Comparison of ENCODE assay signal across 26 cellular contexts in the genomic region with DNA sequence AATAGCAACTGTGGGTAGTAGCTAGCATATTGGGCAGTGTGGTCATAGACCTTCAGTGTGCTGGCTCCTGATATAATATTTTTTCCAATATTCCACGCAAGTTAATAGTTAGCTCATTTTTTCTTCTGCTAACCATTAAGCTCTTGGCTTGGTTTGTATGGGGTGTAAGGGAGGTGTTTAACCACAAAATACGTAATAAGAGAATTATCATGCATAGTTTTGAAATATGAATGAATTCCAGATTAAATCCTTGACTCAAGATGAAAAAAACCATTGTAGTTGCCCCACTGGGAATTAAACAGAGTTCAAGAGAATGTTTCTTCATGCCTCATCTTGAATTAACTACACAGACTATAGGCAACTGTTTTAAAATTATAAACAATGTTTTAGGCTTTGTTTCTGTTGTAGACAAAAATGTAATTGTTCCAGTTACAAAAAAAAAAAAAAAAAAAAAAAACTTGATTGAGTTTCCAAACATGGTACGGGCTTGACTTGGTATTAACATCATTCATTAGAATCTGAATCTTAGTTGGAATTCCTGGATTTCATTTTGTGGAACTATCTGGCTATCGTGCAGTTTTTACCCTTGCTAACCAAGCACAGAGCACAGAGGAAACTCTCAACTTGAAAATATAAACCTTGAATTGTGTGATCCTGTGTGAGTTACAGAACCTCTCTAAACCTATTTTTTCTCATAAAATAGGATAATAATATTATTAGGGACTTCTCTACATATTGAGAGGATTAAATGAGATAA. TPM values are rescaled to one million over a fixed set of nuclear protein-coding genes. Genes with fewer than 3 reads are reported as not detected.
DNase-seq lines count a peak whose midpoint lies in the region; ATAC-seq and TF ChIP-seq lines count a peak whose summit lies in the region.
"Had no signal": no experiment of that assay in that cellular context is flagged by ENCODE, and none has a peak within 500 bp of the region (broad histone marks: within the 10 kb centered on the region; RNA-seq: fewer than 3 reads in every experiment).

No MANE protein-coding gene starts in this region.

- TF ChIP-seq CTCF in MCF 10A (IDR thresholded peaks at IDR 0.05; ENCODE audit: unreplicated experiment): no peak
- no peak for TF ChIP-seq CTCF in breast epithelium (IDR thresholded peaks at IDR 0.05)
- no peak for TF ChIP-seq CTCF in mammary epithelial cell (conservative IDR thresholded peaks at IDR 0.05 in 1 of 2, IDR thresholded peaks at IDR 0.05 in 1 of 2; ENCODE audit: extremely low read depth in 1 of 2, insufficient read depth in 1 of 2, low read depth in 1 of 2, low read length in 2 of 2)
- no peak for TF ChIP-seq CTCF in heart right ventricle (IDR thresholded peaks at IDR 0.05)

- POLR2A ChIA-PET in MCF 10A (lab: Yijun Ruan, JAX): interaction anchor here (0.7 to 1.6 kb wide), 4 partner anchors 9 to 201 kb away, joined by 3 to 5 read pairs (median 4); a partner anchor contains a TSS

- H3K9ac ChIP-seq in mammary epithelial cell (ENCODE audit: insufficient read depth, low read length): no peak overlapping the region

- no peaks in the 10 kb centered on the region for H3K36me3 Mint-ChIP-seq in MCF 10A (ENCODE audit: insufficient read depth, unreplicated experiment)
- no peaks in the 10 kb centered on the region for H3K36me3 Mint-ChIP-seq in activated T-cell treated with anti-CD3 and anti-CD28 coated beads, Interleukin-2, amount 50 U/mL, for 4 hours (ENCODE audit: insufficient read depth)
- H3K36me3 Mint-ChIP-seq: CD8-positive, alpha-beta memory T cell; memory B cell; stimulated activated naive B cell treated with anti-CD40 and anti-IgM and Interleukin-4, amounts not matched to agents 10 μg/mL and 1 μg/mL and 100 μg/mL, for 72 hours; type B pancreatic cell had no signal

- no peak overlapping the region for H3K4me3 Mint-ChIP-seq in MCF 10A (ENCODE audit: unreplicated experiment)
- no peak overlapping the region for H3K4me3 Mint-ChIP-seq in activated T-cell treated with anti-CD3 and anti-CD28 coated beads, Interleukin-2, amount 50 U/mL, for 4 hours
- H3K4me3 Mint-ChIP-seq: activated T-helper 17 cell treated with anti-CD3 and anti-CD28 coated beads, Interleukin-2, amount 50 U/mL, for 72 hours; CD8-positive, alpha-beta memory T cell; memory B cell; nephron; stimulated activated naive B cell treated with anti-CD40 and anti-IgM and Interleukin-4, amounts not matched to agents 10 μg/mL and 1 μg/mL and 100 μg/mL, for 72 hours; T-helper 2 cell treated with Interferon-gamma antibody and Interleukin-4, amounts not matched to agents 5 μg/mL and 100 μg/mL, for 36 hours; type B pancreatic cell had no signal

- H3K4me1 ChIP-seq in breast epithelium: no peaks in the 10 kb centered on the region
- H3K4me1 ChIP-seq in mammary epithelial cell (ENCODE audit: insufficient read depth, low read length): peaks cover 19% of the 10 kb centered on the region
- H3K4me1 ChIP-seq in heart right ventricle: peaks cover 0 to 2% (median 0%) of the 10 kb centered on the region in 9 donors

- peak overlapping the region; percentile 42 for H3K27ac Mint-ChIP-seq in MCF 10A (ENCODE audit: low read depth, unreplicated experiment)
- H3K27ac Mint-ChIP-seq: activated T-helper 17 cell treated with anti-CD3 and anti-CD28 coated beads, Interleukin-2, amount 50 U/mL, for 72 hours; CD8-positive, alpha-beta memory T cell; memory B cell; nephron; stimulated activated naive B cell treated with anti-CD40 and anti-IgM and Interleukin-4, amounts not matched to agents 10 μg/mL and 1 μg/mL and 100 μg/mL, for 72 hours; T-helper 2 cell treated with Interferon-gamma antibody and Interleukin-4, amounts not matched to agents 5 μg/mL and 100 μg/mL, for 36 hours; type B pancreatic cell had no signal

- H3K27ac ChIP-seq in breast epithelium (peak overlapping the region in 1 of 2 donors; percentile 0), mammary epithelial cell (ENCODE audit: insufficient read depth, low read depth, low read length) (no peak overlapping the region), heart right ventricle (peak overlapping the region in 1 of 10 donors; percentile 56)
- H3K27ac ChIP-seq: 22Rv1, adrenal gland, SJSA1 had no signal

- H3K9me3 Mint-ChIP-seq in MCF 10A (ENCODE audit: unreplicated experiment): no peaks in the 10 kb centered on the region
- H3K9me3 Mint-ChIP-seq in activated T-cell treated with anti-CD3 and anti-CD28 coated beads, Interleukin-2, amount 50 U/mL, for 4 hours: no peaks in the 10 kb centered on the region
- H3K9me3 Mint-ChIP-seq: activated T-helper 17 cell treated with anti-CD3 and anti-CD28 coated beads, Interleukin-2, amount 50 U/mL, for 72 hours; CD8-positive, alpha-beta memory T cell; memory B cell; nephron; T-helper 2 cell treated with Interferon-gamma antibody and Interleukin-4, amounts not matched to agents 5 μg/mL and 100 μg/mL, for 36 hours had no signal

- H3K9me3 ChIP-seq in breast epithelium (no peaks in the 10 kb centered on the region), mammary epithelial cell (replicated peaks; ENCODE audit: insufficient read depth, low read length) (no peaks in the 10 kb centered on the region), heart right ventricle (no peaks in the 10 kb centered on the region)
- H3K9me3 ChIP-seq: adrenal gland, MG63, SJSA1 had no signal

- no peaks in the 10 kb centered on the region for H3K79me2 ChIP-seq in mammary epithelial cell (ENCODE audit: insufficient read depth, low read length)

- dilution Hi-C loops in mammary epithelial cell (cut with HindIII; ENCODE audit: low sequenced_read_pairs): no loop called here

- 36% methylated on average over 4 of the region's 4 CpGs for WGBS in mammary epithelial cell (ENCODE audit: low coverage, missing lambda C conversion rate)
- WGBS in heart right ventricle, 2 donors: 55 to 61% methylated on average over 4 of the region's 4 CpGs

- H3K36me3 ChIP-seq in breast epithelium (no peaks in the 10 kb centered on the region), mammary epithelial cell (ENCODE audit: insufficient read depth, low read length) (no peaks in the 10 kb centered on the region), heart right ventricle (no peaks in the 10 kb centered on the region)
- H3K36me3 ChIP-seq: adrenal gland, MG63, SJSA1 had no signal

- H3K27me3 Mint-ChIP-seq in MCF 10A (ENCODE audit: insufficient read depth, unreplicated experiment): no peaks in the 10 kb centered on the region
- H3K27me3 Mint-ChIP-seq in activated T-cell treated with anti-CD3 and anti-CD28 coated beads, Interleukin-2, amount 50 U/mL, for 4 hours (ENCODE audit: low read depth): no peaks in the 10 kb centered on the region
- H3K27me3 Mint-ChIP-seq: activated T-helper 17 cell treated with anti-CD3 and anti-CD28 coated beads, Interleukin-2, amount 50 U/mL, for 72 hours; CD8-positive, alpha-beta memory T cell had no signal

- H4K20me1 ChIP-seq in mammary epithelial cell (ENCODE audit: insufficient read depth, low read length): no peaks in the 10 kb centered on the region

- in situ Hi-C loops in mammary epithelial cell (cut with MboI; ENCODE audit: low sequenced_read_pairs in 2 of 2): no loop called here

- H3K4me2 ChIP-seq in mammary epithelial cell (ENCODE audit: insufficient read depth, low read depth, low read length): peak overlapping the region; percentile 10

- peaks cover 51% of the 10 kb centered on the region for H3K4me1 Mint-ChIP-seq in MCF 10A (ENCODE audit: insufficient read depth, unreplicated experiment)
- no peaks in the 10 kb centered on the region for H3K4me1 Mint-ChIP-seq in activated T-cell treated with anti-CD3 and anti-CD28 coated beads, Interleukin-2, amount 50 U/mL, for 4 hours (ENCODE audit: low read depth)
- H3K4me1 Mint-ChIP-seq: activated T-helper 17 cell treated with anti-CD3 and anti-CD28 coated beads, Interleukin-2, amount 50 U/mL, for 72 hours; CD8-positive, alpha-beta memory T cell; memory B cell; stimulated activated naive B cell treated with anti-CD40 and anti-IgM and Interleukin-4, amounts not matched to agents 10 μg/mL and 1 μg/mL and 100 μg/mL, for 72 hours had no signal

- H3K4me3 ChIP-seq in breast epithelium (no peak overlapping the region), mammary epithelial cell (replicated peaks in 1 of 3; ENCODE audit: insufficient read depth in 1 of 3, low read depth in 2 of 3, low read length in 3 of 3) (no peak overlapping the region), heart right ventricle (no peak overlapping the region)
- H3K4me3 ChIP-seq: adrenal gland, MG63, SJSA1 had no signal

- BruUV-seq in MCF 10A (replicated peaks; lab: Mats Ljungman, UMichigan) (no TSS peak), mammary epithelial cell (replicated peaks; lab: Mats Ljungman, UMichigan) (no TSS peak)

- H3K27me3 ChIP-seq in breast epithelium (no peaks in the 10 kb centered on the region), mammary epithelial cell (ENCODE audit: insufficient read depth, low read length) (no peaks in the 10 kb centered on the region), heart right ventricle (no peaks in the 10 kb centered on the region)
- H3K27me3 ChIP-seq: adrenal gland, MG63, SJSA1 had no signal

- DNase-seq in MCF 10A (ENCODE audit: unreplicated experiment) (peak; percentile 62), breast epithelium (ENCODE audit: low spot score in 2 of 2) (no peak), mammary epithelial cell (peak; percentile 71), heart right ventricle (no peak), stromal cell of bone marrow (ENCODE audit: low read depth) (peak; percentile 89), DMS79 (lab: John Stamatoyannopoulos, UW) (no peak), NCI-H2196 (lab: John Stamatoyannopoulos, UW; ENCODE audit: unreplicated experiment) (no peak)
- no peak for DNase-seq in activated T-cell treated with anti-CD3 and anti-CD28 coated beads, Interleukin-2, amount 50 U/mL, for 4 hours
- DNase-seq: activated CD4-positive, CD25-positive, alpha-beta regulatory T cell; activated CD8-positive, alpha-beta memory T cell treated with anti-CD3 and anti-CD28 coated beads for 24 hours; adrenal gland; CD8-positive, alpha-beta memory T cell; MG63; NCI-H187; NCI-H510A; stimulated activated CD4-positive, alpha-beta T cell treated with anti-CD3 and anti-CD28 coated beads, Interleukin-15, amount 100 ng/mL, for 24 hours; stimulated activated naive B cell treated with anti-CD40 and anti-IgM and Interleukin-4, amounts not matched to agents 10 μg/mL and 1 μg/mL and 100 μg/mL, for 72 hours had no signal

- CTCF ChIA-PET in MCF 10A (lab: Yijun Ruan, JAX) (interaction anchor here (0.6 to 1.2 kb wide), 4 partner anchors 18 to 584 kb away, joined by 3 to 4 read pairs (median 4); no protein-coding TSS in a partner anchor), mammary epithelial cell (lab: Charles Lee; ENCODE audit: low non-redundant PET) (no interaction called here)

- ATAC-seq in heart right ventricle: peak in 7 of 8 donors; percentile 38 to 85 (median 74)
- ATAC-seq in activated T-cell treated with anti-CD3 and anti-CD28 coated beads, Interleukin-2, amount 50 U/mL, for 4 hours: no peak
- ATAC-seq: activated T-helper 17 cell treated with anti-CD3 and anti-CD28 coated beads, Interleukin-2, amount 50 U/mL, for 72 hours; stimulated activated naive B cell treated with anti-CD40 and anti-IgM and Interleukin-4, amounts not matched to agents 10 μg/mL and 1 μg/mL and 100 μg/mL, for 72 hours had no signal

- H2AFZ ChIP-seq in mammary epithelial cell (ENCODE audit: low read depth, low read length): no peak overlapping the region

- no peak for TF ChIP-seq POLR2A in breast epithelium (IDR thresholded peaks at IDR 0.05)

- intact Hi-C loops in MCF 10A (cut with micrococcal nuclease) (no loop called here), breast epithelium (cut with DNase I; ENCODE audit: low total_unique reads) (no loop called here), mammary epithelial cell (cut with micrococcal nuclease) (no loop called here), heart right ventricle (cut with DNase I) (no loop called here)

RNA-seq across cellular contexts. Expression of a gene that starts 28.4 kb away (rescaled TPM):
- 35.0 and 49.3 TPM in 2 replicates for total RNA-seq in MCF 10A (2022)
- 10 to 100 TPM in 2 of 3 donors, under 1 TPM in 1; 0.80 to 31.3 (median 17.7) TPM for total RNA-seq in breast epithelium
- 10 to 100 TPM; 11.7 to 43.3 TPM for total RNA-seq in mammary epithelial cell
- polyA plus RNA-seq in mammary epithelial cell: 25.3 TPM
- 15.2 TPM for polyA minus RNA-seq in mammary epithelial cell
- total RNA-seq in heart right ventricle: 10 to 100 TPM in 1 of 10 donors, 1 to 10 TPM in 6, under 1 TPM in 3; 0.30 to 15.0 (median 1.3) TPM
- 1 to 10 TPM; 1.8 to 2.6 TPM for polyA plus RNA-seq in heart right ventricle
- total RNA-seq in activated T-cell treated with anti-CD3 and anti-CD28 coated beads, Interleukin-2, amount 50 U/mL, for 4 hours: not detected
- total RNA-seq: activated T-helper 17 cell treated with anti-CD3 and anti-CD28 coated beads, Interleukin-2, amount 50 U/mL, for 72 hours; CD8-positive, alpha-beta memory T cell had no signal
- polyA plus RNA-seq: CD8-positive, alpha-beta memory T cell had no signal

RNA-seq across cellular contexts. Expression of a gene that starts 44.5 kb away (rescaled TPM):
- not detected in 2 replicates for total RNA-seq in MCF 10A (2022)
- not detected for total RNA-seq in breast epithelium
- total RNA-seq in mammary epithelial cell: not detected
- not detected for polyA plus RNA-seq in mammary epithelial cell
- polyA minus RNA-seq in mammary epithelial cell: not detected
- total RNA-seq in heart right ventricle: not detected
- not detected for polyA plus RNA-seq in heart right ventricle
- not detected for total RNA-seq in activated T-cell treated with anti-CD3 and anti-CD28 coated beads, Interleukin-2, amount 50 U/mL, for 4 hours
- total RNA-seq: activated T-helper 17 cell treated with anti-CD3 and anti-CD28 coated beads, Interleukin-2, amount 50 U/mL, for 72 hours; adrenal gland; CD8-positive, alpha-beta memory T cell; cerebellum; Daoy; SJSA1 had no signal
- polyA plus RNA-seq: adrenal gland; CD8-positive, alpha-beta memory T cell had no signal

Comparison
In these comparisons a context has a peak if more than half of its experiments do, and no peak if none do; other contexts are left out.
1. DNase-seq: peak in MCF 10A (single experiment), mammary epithelial cell (single experiment) and stromal cell of bone marrow (single experiment); none in breast epithelium (0 of 2), heart right ventricle (0 of 2), DMS79 (single experiment), NCI-H2196 (single experiment) and activated T-cell treated with anti-CD3 and anti-CD28 coated beads, Interleukin-2, amount 50 U/mL, for 4 hours (single experiment).
2. ATAC-seq: peak in heart right ventricle (7 of 8); none in activated T-cell treated with anti-CD3 and anti-CD28 coated beads, Interleukin-2, amount 50 U/mL, for 4 hours (0 of 2).